Comparison of ENCODE assay signal across 8 cellular contexts in genomic region chr4:14871676-14872430, GRCh38.
A peak's percentile ranks its signal among the peaks of the same experiment; 100 is the strongest.
DNase-seq lines count a peak whose midpoint lies in the region; ATAC-seq and TF ChIP-seq lines count a peak whose summit lies in the region.

No MANE protein-coding gene starts in this region.

- no peaks in the 10 kb centered on the region for H3K27me3 ChIP-seq in CD8-positive, alpha-beta memory T cell (ENCODE audit: insufficient read depth, low read length, poor library complexity, severe bottlenecking)
- H3K27me3 ChIP-seq in gastroesophageal sphincter, result no peaks in the 10 kb centered on the region

- H3K4me1 ChIP-seq in CD8-positive, alpha-beta memory T cell (ENCODE audit: insufficient read depth, low read length), result peaks cover 1% of the 10 kb centered on the region
- peaks cover 0 to 43% (median 6%) of the 10 kb centered on the region in 3 donors for H3K4me1 ChIP-seq in gastroesophageal sphincter

- peak in 1 of 4 experiments; percentile 6 for TF ChIP-seq CTCF in gastroesophageal sphincter (IDR thresholded peaks at IDR 0.05)

- CTCF ChIA-PET in CD8-positive, alpha-beta memory T cell (lab: Charles Lee), result no interaction called here

- intact Hi-C loops in left colon (cut with DNase I, micrococcal nuclease), result no loop called here

- no peak overlapping the region for H3K27ac ChIP-seq in CD8-positive, alpha-beta memory T cell (ENCODE audit: low read depth, low read length)
- H3K27ac ChIP-seq in gastroesophageal sphincter, result no peak overlapping the region

- TF ChIP-seq POLR2A in gastroesophageal sphincter (IDR thresholded peaks at IDR 0.05), result no peak

- no peak overlapping the region for H3K4me3 ChIP-seq in CD8-positive, alpha-beta memory T cell (ENCODE audit: low read length)
- no peak overlapping the region for H3K4me3 ChIP-seq in gastroesophageal sphincter

- peak; percentile 42 for ATAC-seq in left colon
- ATAC-seq in HG03432 (IDR thresholded peaks at IDR 0.05; ENCODE audit: unreplicated experiment), result no peak
- ATAC-seq in GM19467 (IDR thresholded peaks at IDR 0.05; ENCODE audit: unreplicated experiment), result no peak
- no peak for ATAC-seq in GM21723 (IDR thresholded peaks at IDR 0.05; ENCODE audit: unreplicated experiment)
- ATAC-seq in gastroesophageal sphincter, result no peak

- H3K4me3 Mint-ChIP-seq in CD8-positive, alpha-beta memory T cell, result no peak overlapping the region

- no peaks in the 10 kb centered on the region for H3K9me3 Mint-ChIP-seq in CD8-positive, alpha-beta memory T cell

- DNase-seq in CD8-positive, alpha-beta memory T cell, result peak in 3 of 5 donors; percentile 5 to 8 (median 6)
- DNase-seq in HK-2 (ENCODE audit: unreplicated experiment) (peak; percentile 10), left colon (peak in 1 of 2 donors; percentile 54)
- DNase-seq in activated CD4-positive, alpha-beta T cell treated with anti-CD3 and anti-CD28 coated beads, Interleukin-2, amount 50 U/mL, for 4 hours, result peak; percentile 22 to 32

- H3K27ac Mint-ChIP-seq in CD8-positive, alpha-beta memory T cell, result peak overlapping the region in 3 of 8 donors; percentile 21 to 74 (median 73)

- no peak for TF ChIP-seq EP300 in gastroesophageal sphincter (IDR thresholded peaks at IDR 0.05)

- H3K4me1 Mint-ChIP-seq in CD8-positive, alpha-beta memory T cell, result peaks cover 14 to 20% (median 19%) of the 10 kb centered on the region in 3 donors

- no peaks in the 10 kb centered on the region for H3K36me3 Mint-ChIP-seq in CD8-positive, alpha-beta memory T cell

- 59 to 60% methylated on average over 3 of the region's 6 CpGs for WGBS in gastroesophageal sphincter (ENCODE audit: low coverage in 1 of 2), 2 donors

- H3K36me3 ChIP-seq in CD8-positive, alpha-beta memory T cell (ENCODE audit: insufficient read depth, low read length), result no peaks in the 10 kb centered on the region
- H3K36me3 ChIP-seq in gastroesophageal sphincter, result no peaks in the 10 kb centered on the region

- H3K9me3 ChIP-seq in CD8-positive, alpha-beta memory T cell (ENCODE audit: low read length), result no peaks in the 10 kb centered on the region
- no peaks in the 10 kb centered on the region for H3K9me3 ChIP-seq in gastroesophageal sphincter

- H3K27me3 Mint-ChIP-seq in CD8-positive, alpha-beta memory T cell, result peaks cover 2 to 26% of the 10 kb centered on the region in 2 donors

- POLR2A ChIA-PET in CD8-positive, alpha-beta memory T cell (lab: Charles Lee), result no interaction called here
